ENCODE assay signal across 10 cellular contexts in the genomic region with DNA sequence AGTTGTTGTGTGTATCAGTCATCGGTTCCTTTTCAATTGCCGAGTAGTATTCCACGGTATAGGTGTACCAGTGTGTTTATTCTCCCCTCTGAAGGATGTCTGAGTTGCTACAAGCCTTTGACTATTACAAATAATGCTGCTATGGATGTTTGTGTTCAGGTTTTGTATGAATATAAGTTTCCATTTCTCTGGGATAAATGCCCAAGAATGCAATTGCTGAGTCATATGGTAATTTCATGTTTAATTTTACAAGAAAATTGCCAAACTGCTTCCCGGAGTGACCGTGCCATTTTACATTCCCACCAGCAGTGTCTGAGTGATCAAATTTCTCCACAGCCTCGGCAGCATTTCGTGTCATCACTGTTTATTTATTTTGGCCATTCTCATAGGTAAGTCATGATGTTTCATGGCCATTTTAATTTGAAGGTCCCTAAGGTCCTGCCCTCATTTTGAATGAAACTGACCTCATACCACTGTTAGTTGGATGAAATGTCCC.
DNase-seq lines count a peak whose midpoint lies in the region; ATAC-seq and TF ChIP-seq lines count a peak whose summit lies in the region.
"Had no signal": no experiment of that assay in that cellular context is flagged by ENCODE, and none has a peak within 500 bp of the region (broad histone marks: within the 10 kb centered on the region; RNA-seq: fewer than 3 reads in every experiment).

No MANE protein-coding gene starts in this region.

- DNase-seq in activated naive CD4-positive, alpha-beta T cell treated with anti-CD3 and anti-CD28 coated beads, Interleukin-2, amount 10 ng/mL, durations not matched to agents 7 days and 5 days, result no peak
- no peak for DNase-seq in activated naive CD4-positive, alpha-beta T cell treated with anti-CD3 and anti-CD28 coated beads for 36 hours
- DNase-seq in astrocyte of the hippocampus (ENCODE audit: low read depth, low spot score) (peak; percentile 74), hepatic stellate cell (ENCODE audit: low spot score) (peak; percentile 81), tibial artery (peak in 1 of 2 donors; percentile 62)
- DNase-seq in T-helper 2 cell treated with Interferon-gamma antibody and Interleukin-4, amounts not matched to agents 5 μg/mL and 100 μg/mL, for 36 hours (ENCODE audit: low spot score), result no peak
- DNase-seq: NCI-H146, upper lobe of left lung had no signal

- intact Hi-C loops in activated naive CD4-positive, alpha-beta T cell treated with anti-CD3 and anti-CD28 coated beads for 36 hours (cut with micrococcal nuclease), result no loop called here
- intact Hi-C loops in tibial artery (cut with DNase I; ENCODE audit: low total_unique reads), result no loop called here

- peak overlapping the region; percentile 46 to 62 for H3K27ac ChIP-seq in tibial artery

- H3K4me1 Mint-ChIP-seq in activated naive CD4-positive, alpha-beta T cell treated with anti-CD3 and anti-CD28 coated beads, Interleukin-2, amount 10 ng/mL, durations not matched to agents 7 days and 5 days, result peaks cover 18% of the 10 kb centered on the region
- H3K4me1 Mint-ChIP-seq in activated naive CD4-positive, alpha-beta T cell treated with anti-CD3 and anti-CD28 coated beads for 36 hours (ENCODE audit: low read depth), result peaks cover 20% of the 10 kb centered on the region
- H3K4me1 Mint-ChIP-seq in T-helper 2 cell treated with Interferon-gamma antibody and Interleukin-4, amounts not matched to agents 5 μg/mL and 100 μg/mL, for 36 hours (ENCODE audit: low read depth), result peaks cover 18% of the 10 kb centered on the region

- H3K36me3 ChIP-seq in tibial artery, result peaks cover 36 to 64% (median 42%) of the 10 kb centered on the region in 3 donors

- H3K4me1 ChIP-seq in tibial artery, result peaks cover 0 to 51% (median 5%) of the 10 kb centered on the region in 4 donors

- peak overlapping the region; percentile 42 for H3K27ac Mint-ChIP-seq in activated naive CD4-positive, alpha-beta T cell treated with anti-CD3 and anti-CD28 coated beads, Interleukin-2, amount 10 ng/mL, durations not matched to agents 7 days and 5 days
- no peak overlapping the region for H3K27ac Mint-ChIP-seq in activated naive CD4-positive, alpha-beta T cell treated with anti-CD3 and anti-CD28 coated beads for 36 hours
- H3K27ac Mint-ChIP-seq in T-helper 2 cell treated with Interferon-gamma antibody and Interleukin-4, amounts not matched to agents 5 μg/mL and 100 μg/mL, for 36 hours, result no peak overlapping the region

- no peak overlapping the region for H3K4me3 ChIP-seq in tibial artery
- H3K4me3 ChIP-seq: upper lobe of left lung had no signal

- TF ChIP-seq CTCF in tibial artery (IDR thresholded peaks at IDR 0.05), result peak; percentile 15 to 25

- H3K9me3 Mint-ChIP-seq in activated naive CD4-positive, alpha-beta T cell treated with anti-CD3 and anti-CD28 coated beads, Interleukin-2, amount 10 ng/mL, durations not matched to agents 7 days and 5 days, result no peaks in the 10 kb centered on the region
- H3K9me3 Mint-ChIP-seq in activated naive CD4-positive, alpha-beta T cell treated with anti-CD3 and anti-CD28 coated beads for 36 hours, result no peaks in the 10 kb centered on the region
- no peaks in the 10 kb centered on the region for H3K9me3 Mint-ChIP-seq in T-helper 2 cell treated with Interferon-gamma antibody and Interleukin-4, amounts not matched to agents 5 μg/mL and 100 μg/mL, for 36 hours

- no peaks in the 10 kb centered on the region for H3K27me3 Mint-ChIP-seq in activated naive CD4-positive, alpha-beta T cell treated with anti-CD3 and anti-CD28 coated beads, Interleukin-2, amount 10 ng/mL, durations not matched to agents 7 days and 5 days
- no peaks in the 10 kb centered on the region for H3K27me3 Mint-ChIP-seq in activated naive CD4-positive, alpha-beta T cell treated with anti-CD3 and anti-CD28 coated beads for 36 hours (ENCODE audit: low read depth)
- H3K27me3 Mint-ChIP-seq in T-helper 2 cell treated with Interferon-gamma antibody and Interleukin-4, amounts not matched to agents 5 μg/mL and 100 μg/mL, for 36 hours (ENCODE audit: low read depth), result no peaks in the 10 kb centered on the region

- H3K4me3 Mint-ChIP-seq in activated naive CD4-positive, alpha-beta T cell treated with anti-CD3 and anti-CD28 coated beads, Interleukin-2, amount 10 ng/mL, durations not matched to agents 7 days and 5 days, result no peak overlapping the region
- H3K4me3 Mint-ChIP-seq in activated naive CD4-positive, alpha-beta T cell treated with anti-CD3 and anti-CD28 coated beads for 36 hours, result no peak overlapping the region
- H3K4me3 Mint-ChIP-seq in T-helper 2 cell treated with Interferon-gamma antibody and Interleukin-4, amounts not matched to agents 5 μg/mL and 100 μg/mL, for 36 hours, result no peak overlapping the region

- no peaks in the 10 kb centered on the region for H3K27me3 ChIP-seq in tibial artery
- H3K27me3 ChIP-seq: upper lobe of left lung had no signal

- peaks cover 90% of the 10 kb centered on the region for H3K36me3 Mint-ChIP-seq in activated naive CD4-positive, alpha-beta T cell treated with anti-CD3 and anti-CD28 coated beads, Interleukin-2, amount 10 ng/mL, durations not matched to agents 7 days and 5 days
- H3K36me3 Mint-ChIP-seq in activated naive CD4-positive, alpha-beta T cell treated with anti-CD3 and anti-CD28 coated beads for 36 hours (ENCODE audit: low read depth), result peaks cover 24% of the 10 kb centered on the region
- H3K36me3 Mint-ChIP-seq in T-helper 2 cell treated with Interferon-gamma antibody and Interleukin-4, amounts not matched to agents 5 μg/mL and 100 μg/mL, for 36 hours (ENCODE audit: low read depth), result peaks cover 72% of the 10 kb centered on the region

- CTCF ChIA-PET in activated naive CD4-positive, alpha-beta T cell treated with anti-CD3 and anti-CD28 coated beads, Interleukin-2, amount 10 ng/mL, durations not matched to agents 7 days and 5 days (lab: Charles Lee), result no interaction called here
- CTCF ChIA-PET in activated naive CD4-positive, alpha-beta T cell treated with anti-CD3 and anti-CD28 coated beads for 36 hours (lab: Charles Lee), result no interaction called here

- H3K9me3 ChIP-seq in tibial artery, result no peaks in the 10 kb centered on the region
- H3K9me3 ChIP-seq: upper lobe of left lung had no signal

- ATAC-seq in HG03159 (IDR thresholded peaks at IDR 0.05; ENCODE audit: unreplicated experiment) (no peak), GM19452 (IDR thresholded peaks at IDR 0.05; ENCODE audit: unreplicated experiment) (no peak)

Comparison
In these comparisons a context has a peak if more than half of its experiments do, and no peak if none do; other contexts are left out.
1. DNase-seq: peak in astrocyte of the hippocampus (single experiment) and hepatic stellate cell (single experiment); none in activated naive CD4-positive, alpha-beta T cell treated with anti-CD3 and anti-CD28 coated beads, Interleukin-2, amount 10 ng/mL, durations not matched to agents 7 days and 5 days (single experiment), activated naive CD4-positive, alpha-beta T cell treated with anti-CD3 and anti-CD28 coated beads for 36 hours (single experiment) and T-helper 2 cell treated with Interferon-gamma antibody and Interleukin-4, amounts not matched to agents 5 μg/mL and 100 μg/mL, for 36 hours (single experiment).